ENCODE assay signal across 1 cellular context in genomic region chr17:16432017-16432416, GRCh38.
TF ChIP-seq lines count a peak whose summit lies in the region.

No MANE protein-coding gene starts in this region.

TF ChIP-seq in IMR-90, 13 proteins besides CTCF, POLR2A, EP300 and RAD21:
- TF ChIP-seq CEBPB (IDR thresholded peaks at IDR 0.05; ENCODE audit: low read depth, low read length) (no peak), USF2 (IDR thresholded peaks at IDR 0.05; ENCODE audit: low read depth, low read length) (no peak), RFX5 (IDR thresholded peaks at IDR 0.05; ENCODE audit: low read depth, low read length) (no peak), FOS (IDR thresholded peaks at IDR 0.05; ENCODE audit: low read depth, low read length) (no peak), BHLHE40 (IDR thresholded peaks at IDR 0.05; ENCODE audit: low read depth, low read length) (no peak), MXI1 (IDR thresholded peaks at IDR 0.05; ENCODE audit: borderline replicate concordance, low read depth, low read length) (no peak), SMC3 (IDR thresholded peaks at IDR 0.05; ENCODE audit: low read depth, low read length) (no peak), MAZ (IDR thresholded peaks at IDR 0.05; ENCODE audit: borderline replicate concordance, low read depth, low read length) (no peak), ELK1 (IDR thresholded peaks at IDR 0.05; ENCODE audit: borderline replicate concordance, low read depth, low read length) (no peak), MAFK (IDR thresholded peaks at IDR 0.05; ENCODE audit: low read depth, low read length) (no peak), CHD1 (IDR thresholded peaks at IDR 0.05; ENCODE audit: low read depth, low read length) (no peak), NFE2L2 (IDR thresholded peaks at IDR 0.05; ENCODE audit: low read depth, low read length) (no peak)
